Comparison of ENCODE assay signal across 17 cellular contexts in the genomic region with DNA sequence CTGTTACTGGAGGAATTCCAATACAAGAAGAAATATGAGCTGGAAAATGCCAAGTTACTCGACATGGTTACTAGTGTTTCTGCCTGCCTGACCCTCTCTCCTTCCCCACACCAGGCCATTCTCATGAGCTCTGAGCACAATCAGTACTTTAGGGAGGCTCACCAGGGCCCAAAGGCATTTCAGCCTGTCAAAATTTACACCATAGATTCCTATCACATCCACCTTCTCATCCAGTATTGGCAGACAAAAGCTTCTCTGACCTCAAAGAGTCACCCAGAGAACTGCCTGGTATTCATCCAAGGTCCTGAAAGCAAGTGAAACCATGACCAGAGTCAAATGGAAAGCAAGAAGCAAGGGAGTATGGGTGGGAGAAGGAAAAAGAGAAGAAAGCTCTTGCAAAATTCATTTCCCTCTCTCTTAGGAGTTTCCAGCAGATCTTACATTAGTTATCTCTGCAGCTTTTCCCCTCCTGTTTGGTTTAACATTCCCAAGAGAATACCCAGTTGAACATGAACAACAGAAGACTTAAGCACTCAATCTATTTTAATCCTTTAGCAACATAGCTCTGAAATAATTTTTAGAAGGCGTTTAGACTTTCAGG. TPM values are rescaled to one million over a fixed set of nuclear protein-coding genes. Genes with fewer than 3 reads are reported as not detected.
A peak's percentile ranks its signal among the peaks of the same experiment; 100 is the strongest.
DNase-seq lines count a peak whose midpoint lies in the region; ATAC-seq and TF ChIP-seq lines count a peak whose summit lies in the region.
"Had no signal": no experiment of that assay in that cellular context is flagged by ENCODE, and none has a peak within 500 bp of the region (broad histone marks: within the 10 kb centered on the region; RNA-seq: fewer than 3 reads in every experiment).

No MANE protein-coding gene starts in this region.

- no peak overlapping the region for H3K4me3 Mint-ChIP-seq in nephron progenitor cell
- H3K4me3 Mint-ChIP-seq: activated CD4-positive, alpha-beta memory T cell treated with anti-CD3 and anti-CD28 coated beads for 36 hours had no signal

- H3K27ac Mint-ChIP-seq in nephron progenitor cell: peak overlapping the region; percentile 26
- H3K27ac Mint-ChIP-seq: activated CD4-positive, alpha-beta memory T cell treated with anti-CD3 and anti-CD28 coated beads for 36 hours had no signal

- TF ChIP-seq CTCF in heart right ventricle (IDR thresholded peaks at IDR 0.05): no peak
- TF ChIP-seq CTCF in nephron progenitor cell (IDR thresholded peaks at IDR 0.05): no peak
- no peak for TF ChIP-seq CTCF in tibial nerve (IDR thresholded peaks at IDR 0.05)

- no peak for TF ChIP-seq POLR2A in tibial nerve (IDR thresholded peaks at IDR 0.05)

- DNase-seq in astrocyte of the hippocampus (ENCODE audit: low read depth, low spot score) (peak; percentile 39), heart right ventricle (no peak), nephron progenitor cell (no peak), tibial nerve (ENCODE audit: low spot score in 2 of 2) (no peak), NCI-H526 (lab: John Stamatoyannopoulos, UW) (no peak), dedifferentiated amniotic fluid mesenchymal stem cell (ENCODE audit: extremely low spot score) (no peak)
- no peak for DNase-seq in stimulated activated naive CD4-positive, alpha-beta T cell (lab: John Stamatoyannopoulos, UW)
- DNase-seq: activated CD4-positive, alpha-beta memory T cell treated with anti-CD3 and anti-CD28 coated beads for 36 hours; activated CD4-positive, CD25-positive, alpha-beta regulatory T cell; activated gamma-delta T cell treated with Interleukin-2 at 50 U/mL for 16 hours; central memory CD4-positive, alpha-beta T cell; KBM-7; MV-4-11; NCI-H1930; NCI-H226; Peyer's patch; SK-N-SH had no signal

- ATAC-seq in heart right ventricle: peak in 5 of 8 donors; percentile 26 to 54 (median 43)

- no peaks in the 10 kb centered on the region for H3K9me3 ChIP-seq in heart right ventricle
- H3K9me3 ChIP-seq in tibial nerve: no peaks in the 10 kb centered on the region
- H3K9me3 ChIP-seq: Peyer's patch, SK-N-SH had no signal

- H3K36me3 Mint-ChIP-seq in nephron progenitor cell (ENCODE audit: low read depth): no peaks in the 10 kb centered on the region
- H3K36me3 Mint-ChIP-seq: activated CD4-positive, alpha-beta memory T cell treated with anti-CD3 and anti-CD28 coated beads for 36 hours had no signal

- WGBS in heart right ventricle, 2 donors: 26 to 28% methylated on average over 2 of the region's 2 CpGs
- 25 to 26% methylated on average over 2 of the region's 2 CpGs for WGBS in tibial nerve, 2 donors

- H3K27me3 Mint-ChIP-seq in nephron progenitor cell (ENCODE audit: low read depth, poor library complexity): peaks cover 12% of the 10 kb centered on the region
- H3K27me3 Mint-ChIP-seq: activated CD4-positive, alpha-beta memory T cell treated with anti-CD3 and anti-CD28 coated beads for 36 hours had no signal

- intact Hi-C loops in heart right ventricle (cut with DNase I): no loop called here

- H3K36me3 ChIP-seq in heart right ventricle (no peaks in the 10 kb centered on the region), tibial nerve (no peaks in the 10 kb centered on the region)
- H3K36me3 ChIP-seq: Peyer's patch had no signal

- H3K4me1 ChIP-seq in heart right ventricle (peaks cover 0 to 21% (median 9%) of the 10 kb centered on the region in 9 donors), tibial nerve (peaks cover 0 to 26% (median 17%) of the 10 kb centered on the region in 4 donors)
- H3K4me1 ChIP-seq: Peyer's patch had no signal

- no peak overlapping the region for H3K4me3 ChIP-seq in heart right ventricle
- no peak overlapping the region for H3K4me3 ChIP-seq in tibial nerve
- H3K4me3 ChIP-seq: Peyer's patch had no signal

- H3K27me3 ChIP-seq in heart right ventricle: no peaks in the 10 kb centered on the region
- H3K27me3 ChIP-seq in tibial nerve: no peaks in the 10 kb centered on the region
- H3K27me3 ChIP-seq: Peyer's patch had no signal

- TF ChIP-seq EP300 in tibial nerve (IDR thresholded peaks at IDR 0.05): no peak

- H3K9me3 Mint-ChIP-seq in nephron progenitor cell: peaks cover 9% of the 10 kb centered on the region

- peaks cover 38% of the 10 kb centered on the region for H3K4me1 Mint-ChIP-seq in nephron progenitor cell

- H3K27ac ChIP-seq in heart right ventricle (peak overlapping the region in 2 of 10 donors; percentile 2 to 28), tibial nerve (peak overlapping the region; percentile 59 to 79 (median 72))
- H3K27ac ChIP-seq: Peyer's patch had no signal

RNA-seq across cellular contexts. Expression of a gene that starts 58.7 kb away (rescaled TPM):
- 100 to 1,000 TPM; 220 to 454 (median 338) TPM for total RNA-seq in heart right ventricle
- 100 to 1,000 TPM in 1 of 2 donors, 10 to 100 TPM in 1; 76.8 to 171 TPM for polyA plus RNA-seq in heart right ventricle
- 100 to 1,000 TPM in 1 of 4 donors, 10 to 100 TPM in 3; 57.3 to 121 (median 76.1) TPM for total RNA-seq in tibial nerve
- total RNA-seq: activated CD4-positive, alpha-beta memory T cell treated with anti-CD3 and anti-CD28 coated beads for 36 hours had no signal
